In genomic region chr14:52735921-52736489, GRCh38 we compare ENCODE assay signal across 12 cellular contexts. TPM values are rescaled to one million over a fixed set of nuclear protein-coding genes. Genes with fewer than 3 reads are reported as not detected.
A peak's percentile ranks its signal among the peaks of the same experiment; 100 is the strongest.
DNase-seq lines count a peak whose midpoint lies in the region; ATAC-seq and TF ChIP-seq lines count a peak whose summit lies in the region.
"Had no signal": no experiment of that assay in that cellular context is flagged by ENCODE, and none has a peak within 500 bp of the region (broad histone marks: within the 10 kb centered on the region; RNA-seq: fewer than 3 reads in every experiment).

No MANE protein-coding gene starts in this region.

- H3K9me3 ChIP-seq in T-helper 17 cell (ENCODE audit: control insufficient read depth, low read length, poor library complexity, severe bottlenecking) (no peaks in the 10 kb centered on the region), uterus (no peaks in the 10 kb centered on the region)
- H3K9me3 ChIP-seq: tibial nerve had no signal

- no peaks in the 10 kb centered on the region for H3K9me3 Mint-ChIP-seq in activated naive CD4-positive, alpha-beta T cell treated with anti-CD3 and anti-CD28 coated beads for 36 hours
- H3K9me3 Mint-ChIP-seq in activated naive CD4-positive, alpha-beta T cell treated with anti-CD3 and anti-CD28 coated beads, Interleukin-2, amount 50 U/mL, for 72 hours: no peaks in the 10 kb centered on the region
- H3K9me3 Mint-ChIP-seq in stimulated activated naive B cell treated with anti-CD40 and anti-IgM and Interleukin-4, amounts not matched to agents 10 μg/mL and 1 μg/mL and 100 μg/mL, for 72 hours: peaks cover 0 to 1% of the 10 kb centered on the region in 2 donors

- peaks cover 73% of the 10 kb centered on the region for H3K4me1 Mint-ChIP-seq in activated naive CD4-positive, alpha-beta T cell treated with anti-CD3 and anti-CD28 coated beads for 36 hours (ENCODE audit: low read depth)
- H3K4me1 Mint-ChIP-seq in T-helper 17 cell: peaks cover 41% of the 10 kb centered on the region
- peaks cover 25 to 57% of the 10 kb centered on the region in 2 donors for H3K4me1 Mint-ChIP-seq in stimulated activated naive B cell treated with anti-CD40 and anti-IgM and Interleukin-4, amounts not matched to agents 10 μg/mL and 1 μg/mL and 100 μg/mL, for 72 hours

- no peak overlapping the region for H3K4me3 Mint-ChIP-seq in activated naive CD4-positive, alpha-beta T cell treated with anti-CD3 and anti-CD28 coated beads for 36 hours
- H3K4me3 Mint-ChIP-seq in T-helper 17 cell: peak overlapping the region; percentile 54
- no peak overlapping the region for H3K4me3 Mint-ChIP-seq in stimulated activated naive B cell treated with anti-CD40 and anti-IgM and Interleukin-4, amounts not matched to agents 10 μg/mL and 1 μg/mL and 100 μg/mL, for 72 hours

- H3K36me3 Mint-ChIP-seq in activated naive CD4-positive, alpha-beta T cell treated with anti-CD3 and anti-CD28 coated beads for 36 hours (ENCODE audit: low read depth): peaks cover 34% of the 10 kb centered on the region
- peaks cover 23 to 34% of the 10 kb centered on the region in 2 donors for H3K36me3 Mint-ChIP-seq in activated naive CD4-positive, alpha-beta T cell treated with anti-CD3 and anti-CD28 coated beads, Interleukin-2, amount 50 U/mL, for 72 hours
- peaks cover 7% of the 10 kb centered on the region for H3K36me3 Mint-ChIP-seq in T-helper 17 cell (ENCODE audit: low read depth)
- peaks cover 23 to 43% of the 10 kb centered on the region in 2 donors for H3K36me3 Mint-ChIP-seq in stimulated activated naive B cell treated with anti-CD40 and anti-IgM and Interleukin-4, amounts not matched to agents 10 μg/mL and 1 μg/mL and 100 μg/mL, for 72 hours

- H3K4me1 ChIP-seq in uterus: no peaks in the 10 kb centered on the region

- peak overlapping the region; percentile 72 for H3K27ac Mint-ChIP-seq in activated naive CD4-positive, alpha-beta T cell treated with anti-CD3 and anti-CD28 coated beads for 36 hours
- H3K27ac Mint-ChIP-seq in activated naive CD4-positive, alpha-beta T cell treated with anti-CD3 and anti-CD28 coated beads, Interleukin-2, amount 50 U/mL, for 72 hours: peak overlapping the region in 1 of 2 donors; percentile 10
- H3K27ac Mint-ChIP-seq in T-helper 17 cell: peak overlapping the region; percentile 86
- peak overlapping the region; percentile 7 for H3K27ac Mint-ChIP-seq in stimulated activated naive B cell treated with anti-CD40 and anti-IgM and Interleukin-4, amounts not matched to agents 10 μg/mL and 1 μg/mL and 100 μg/mL, for 72 hours

- H3K4me3 ChIP-seq in uterus: no peak overlapping the region
- H3K4me3 ChIP-seq: tibial nerve had no signal

- no peaks in the 10 kb centered on the region for H3K27me3 Mint-ChIP-seq in activated naive CD4-positive, alpha-beta T cell treated with anti-CD3 and anti-CD28 coated beads for 36 hours (ENCODE audit: low read depth)
- H3K27me3 Mint-ChIP-seq in T-helper 17 cell: no peaks in the 10 kb centered on the region
- H3K27me3 Mint-ChIP-seq in stimulated activated naive B cell treated with anti-CD40 and anti-IgM and Interleukin-4, amounts not matched to agents 10 μg/mL and 1 μg/mL and 100 μg/mL, for 72 hours: no peaks in the 10 kb centered on the region

- no peak for ATAC-seq in activated naive CD4-positive, alpha-beta T cell treated with anti-CD3 and anti-CD28 coated beads, Interleukin-2, amount 50 U/mL, for 72 hours
- no peak for ATAC-seq in T-helper 17 cell
- no peak for ATAC-seq in stimulated activated naive B cell treated with anti-CD40 and anti-IgM and Interleukin-4, amounts not matched to agents 10 μg/mL and 1 μg/mL and 100 μg/mL, for 72 hours (replicated peaks)
- no peak for ATAC-seq in HG03469 (IDR thresholded peaks at IDR 0.05; ENCODE audit: unreplicated experiment)
- no peak for ATAC-seq in HG03025 (IDR thresholded peaks at IDR 0.05; ENCODE audit: low FRiP score, unreplicated experiment)

- CTCF ChIA-PET in activated naive CD4-positive, alpha-beta T cell treated with anti-CD3 and anti-CD28 coated beads for 36 hours (lab: Charles Lee): no interaction called here

- no peaks in the 10 kb centered on the region for H3K27me3 ChIP-seq in uterus
- H3K27me3 ChIP-seq: tibial nerve had no signal

- intact Hi-C loops in activated naive CD4-positive, alpha-beta T cell treated with anti-CD3 and anti-CD28 coated beads for 36 hours (cut with micrococcal nuclease): no loop called here
- intact Hi-C loops in uterus (cut with DNase I; ENCODE audit: low total_unique reads): no loop called here

- DNase-seq in activated naive CD4-positive, alpha-beta T cell treated with anti-CD3 and anti-CD28 coated beads for 36 hours: no peak
- DNase-seq in activated naive CD4-positive, alpha-beta T cell treated with anti-CD3 and anti-CD28 coated beads, Interleukin-2, amount 50 U/mL, for 72 hours (ENCODE audit: low spot score in 2 of 2): no peak
- no peak for DNase-seq in T-helper 17 cell
- DNase-seq in iPS-NIHi11 (ENCODE audit: low spot score): peak; percentile 6
- DNase-seq in stimulated activated naive B cell treated with anti-CD40 and anti-IgM and Interleukin-4, amounts not matched to agents 10 μg/mL and 1 μg/mL and 100 μg/mL, for 72 hours: no peak
- DNase-seq in uterus: no peak
- DNase-seq: dermis blood vessel endothelial cell, DMS53, NCI-H1417 had no signal

- H3K27ac ChIP-seq in uterus: no peak overlapping the region
- H3K27ac ChIP-seq: tibial nerve had no signal

- TF ChIP-seq CTCF in uterus (IDR thresholded peaks at IDR 0.05): no peak

- no peaks in the 10 kb centered on the region for H3K36me3 ChIP-seq in uterus

- no peak for TF ChIP-seq POLR2A in uterus (IDR thresholded peaks at IDR 0.05)

RNA-seq across cellular contexts. Expression of gene STYX, which starts 6.0 kb away (rescaled TPM):
- total RNA-seq in activated naive CD4-positive, alpha-beta T cell treated with anti-CD3 and anti-CD28 coated beads for 36 hours: 10 to 100 TPM; 13.3 to 14.1 TPM
- total RNA-seq in activated naive CD4-positive, alpha-beta T cell treated with anti-CD3 and anti-CD28 coated beads, Interleukin-2, amount 50 U/mL, for 72 hours: 10 to 100 TPM; 12.8 to 20.9 TPM
- 10 to 100 TPM; 27.8 to 30.7 TPM for total RNA-seq in T-helper 17 cell
- total RNA-seq in uterus: 10 to 100 TPM in 3 of 4 donors, 1 to 10 TPM in 1; 10.0 to 31.8 (median 18.3) TPM

RNA-seq across cellular contexts. Expression of gene PSMC6, which starts 29.0 kb away (rescaled TPM):
- 100 to 1,000 TPM; 103 to 114 TPM for total RNA-seq in activated naive CD4-positive, alpha-beta T cell treated with anti-CD3 and anti-CD28 coated beads for 36 hours
- 100 to 1,000 TPM; 115 to 156 TPM for total RNA-seq in activated naive CD4-positive, alpha-beta T cell treated with anti-CD3 and anti-CD28 coated beads, Interleukin-2, amount 50 U/mL, for 72 hours
- total RNA-seq in T-helper 17 cell (100 to 1,000 TPM; 110 to 117 TPM), uterus (100 to 1,000 TPM in 1 of 4 donors, 10 to 100 TPM in 3; 76.9 to 129 (median 92.6) TPM)

RNA-seq across cellular contexts. Expression of gene ERO1A, which starts 40.6 kb away (rescaled TPM):
- 10 to 100 TPM; 87.4 to 90.4 TPM for total RNA-seq in activated naive CD4-positive, alpha-beta T cell treated with anti-CD3 and anti-CD28 coated beads for 36 hours
- 100 to 1,000 TPM in 1 of 2 donors, 10 to 100 TPM in 1; 95.7 to 205 TPM for total RNA-seq in activated naive CD4-positive, alpha-beta T cell treated with anti-CD3 and anti-CD28 coated beads, Interleukin-2, amount 50 U/mL, for 72 hours
- total RNA-seq in T-helper 17 cell (10 to 100 TPM; 90.6 to 92.6 TPM), uterus (10 to 100 TPM; 21.3 to 38.2 (median 30.4) TPM)

RNA-seq across cellular contexts. Expression of gene GNPNAT1, which starts 55.4 kb away (rescaled TPM):
- total RNA-seq in activated naive CD4-positive, alpha-beta T cell treated with anti-CD3 and anti-CD28 coated beads for 36 hours: 10 to 100 TPM; 26.1 to 26.9 TPM
- 10 to 100 TPM; 20.9 to 26.3 TPM for total RNA-seq in activated naive CD4-positive, alpha-beta T cell treated with anti-CD3 and anti-CD28 coated beads, Interleukin-2, amount 50 U/mL, for 72 hours
- total RNA-seq in T-helper 17 cell: 1 to 10 TPM; 7.0 to 7.8 TPM
- 10 to 100 TPM in 3 of 4 donors, 1 to 10 TPM in 1; 3.8 to 26.8 (median 15.3) TPM for total RNA-seq in uterus
